Comparison of ENCODE assay signal across 8 cellular contexts in the genomic region with DNA sequence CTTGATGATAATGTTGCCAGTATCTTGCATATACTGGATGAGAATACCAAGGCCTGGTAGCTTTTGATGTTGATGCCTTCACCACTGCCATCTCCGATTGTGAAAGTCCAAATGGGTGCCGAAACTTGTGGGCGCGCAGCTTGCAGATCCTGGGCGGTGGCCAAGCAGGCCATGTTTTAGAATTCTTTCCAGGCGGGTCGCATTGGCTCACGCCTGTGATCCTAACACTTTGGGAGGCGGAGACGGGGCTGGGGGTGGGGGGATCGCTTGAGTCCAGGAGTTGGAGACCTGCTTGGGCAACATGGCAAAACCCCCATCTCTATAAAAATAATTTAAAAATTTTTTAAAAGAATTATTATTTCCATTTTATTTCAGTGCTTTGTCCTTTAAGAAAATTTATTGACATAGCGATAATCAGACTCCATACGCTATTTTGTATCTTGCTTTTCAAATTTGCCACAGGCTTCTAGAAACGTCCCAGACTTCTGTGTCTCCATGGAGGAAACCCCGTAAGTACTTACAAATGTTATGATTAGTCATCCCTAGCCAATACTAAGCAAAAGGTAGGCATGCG. TPM values are rescaled to one million over a fixed set of nuclear protein-coding genes. Genes with fewer than 3 reads are reported as not detected.
DNase-seq lines count a peak whose midpoint lies in the region; ATAC-seq and TF ChIP-seq lines count a peak whose summit lies in the region.

No MANE protein-coding gene starts in this region.

- peak overlapping the region; percentile 93 for H3K4me3 Mint-ChIP-seq in activated CD8-positive, alpha-beta memory T cell treated with anti-CD3 and anti-CD28 coated beads, Interleukin-2, amount 10 ng/mL, durations not matched to agents 7 days and 5 days

- intact Hi-C loops in body of pancreas (cut with DNase I) (no loop called here), lower leg skin (cut with DNase I; ENCODE audit: low total_unique reads) (no loop called here), tibial artery (cut with DNase I; ENCODE audit: low total_unique reads) (loop anchor here (10.0 kb wide), 1 partner anchor 470 kb away; the partner anchor contains the start of gene LRRC8B)

- H3K27me3 ChIP-seq in body of pancreas (no peaks in the 10 kb centered on the region), tibial artery (peaks cover 0 to 1% of the 10 kb centered on the region in 2 donors)

- no peak for ATAC-seq in activated CD8-positive, alpha-beta memory T cell treated with anti-CD3 and anti-CD28 coated beads, Interleukin-2, amount 10 ng/mL, durations not matched to agents 7 days and 5 days
- ATAC-seq in body of pancreas: no peak

- no peak for DNase-seq in activated CD8-positive, alpha-beta memory T cell treated with anti-CD3 and anti-CD28 coated beads, Interleukin-2, amount 10 ng/mL, durations not matched to agents 7 days and 5 days
- DNase-seq in activated CD8-positive, alpha-beta memory T cell treated with anti-CD3 and anti-CD28 coated beads, Interleukin-2, amount 50 U/mL, for 4 hours: no peak
- peak in 2 of 4 donors; percentile 23 to 56 for DNase-seq in body of pancreas
- no peak for DNase-seq in lower leg skin (ENCODE audit: low spot score in 2 of 2)
- peak in 1 of 2 donors; percentile 67 for DNase-seq in tibial artery
- no peak for DNase-seq in GM13976 (ENCODE audit: low spot score)
- no peak for DNase-seq in DMS 273 treated with DMSO at 0.1 percent for 48 hours (lab: John Stamatoyannopoulos, UW)
- no peak for DNase-seq in NCI-H1694 treated with DMSO at 0.1 percent for 48 hours (lab: John Stamatoyannopoulos, UW)

- H3K4me3 ChIP-seq in body of pancreas: peak overlapping the region; percentile 71
- peak overlapping the region; percentile 94 for H3K4me3 ChIP-seq in lower leg skin (ENCODE audit: low read depth, poor library complexity, severe bottlenecking)
- H3K4me3 ChIP-seq in tibial artery: peak overlapping the region; percentile 71 to 78

- no peaks in the 10 kb centered on the region for H3K9me3 Mint-ChIP-seq in activated CD8-positive, alpha-beta memory T cell treated with anti-CD3 and anti-CD28 coated beads, Interleukin-2, amount 10 ng/mL, durations not matched to agents 7 days and 5 days (ENCODE audit: low read depth)

- peak overlapping the region; percentile 92 for H3K27ac Mint-ChIP-seq in activated CD8-positive, alpha-beta memory T cell treated with anti-CD3 and anti-CD28 coated beads, Interleukin-2, amount 10 ng/mL, durations not matched to agents 7 days and 5 days

- CTCF ChIA-PET in activated CD8-positive, alpha-beta memory T cell treated with anti-CD3 and anti-CD28 coated beads, Interleukin-2, amount 10 ng/mL, durations not matched to agents 7 days and 5 days (lab: Charles Lee): interaction anchor here (2.6 kb wide), 1 partner anchor 151 kb away, joined by 9 read pairs; no protein-coding TSS in a partner anchor

- in situ Hi-C loops in GM13976 (cut with MboI; ENCODE audit: low sequenced_read_pairs, unreplicated experiment): loop anchor here (25.0 kb wide), 1 partner anchor 482 kb away; the partner anchor contains the start of gene LRRC8B

- H3K27me3 Mint-ChIP-seq in activated CD8-positive, alpha-beta memory T cell treated with anti-CD3 and anti-CD28 coated beads, Interleukin-2, amount 10 ng/mL, durations not matched to agents 7 days and 5 days: peaks cover 17% of the 10 kb centered on the region

- TF ChIP-seq POLR2A in body of pancreas (IDR thresholded peaks at IDR 0.05) (no peak), lower leg skin (IDR thresholded peaks at IDR 0.05) (no peak)

- WGBS in body of pancreas, 2 donors: 62 to 65% methylated on average over 16 of the region's 16 CpGs
- 65 to 68% methylated on average over 16 of the region's 16 CpGs for WGBS in lower leg skin, 2 donors

- H3K4me1 ChIP-seq in body of pancreas: peaks cover 30% of the 10 kb centered on the region
- H3K4me1 ChIP-seq in tibial artery: peaks cover 0 to 33% (median 14%) of the 10 kb centered on the region in 4 donors

- H3K27ac ChIP-seq in body of pancreas (peak overlapping the region; percentile 94 to 99 (median 99)), tibial artery (peak overlapping the region; percentile 90 to 92)

- H3K36me3 ChIP-seq in body of pancreas (replicated peaks in 1 of 2; ENCODE audit: insufficient read depth in 1 of 2, low read depth in 2 of 2) (no peaks in the 10 kb centered on the region), tibial artery (no peaks in the 10 kb centered on the region)

- peaks cover 10% of the 10 kb centered on the region for H3K36me3 Mint-ChIP-seq in activated CD8-positive, alpha-beta memory T cell treated with anti-CD3 and anti-CD28 coated beads, Interleukin-2, amount 10 ng/mL, durations not matched to agents 7 days and 5 days

- TF ChIP-seq CTCF in body of pancreas (IDR thresholded peaks at IDR 0.05) (no peak), lower leg skin (IDR thresholded peaks at IDR 0.05) (no peak), tibial artery (IDR thresholded peaks at IDR 0.05) (no peak), GM13976 (IDR thresholded peaks at IDR 0.05; ENCODE audit: borderline replicate concordance, control extremely low read depth, extremely low read depth, insufficient read depth, missing control alignments) (no peak)

- peaks cover 35% of the 10 kb centered on the region for H3K4me1 Mint-ChIP-seq in activated CD8-positive, alpha-beta memory T cell treated with anti-CD3 and anti-CD28 coated beads, Interleukin-2, amount 10 ng/mL, durations not matched to agents 7 days and 5 days

- H3K9me3 ChIP-seq in body of pancreas (no peaks in the 10 kb centered on the region), tibial artery (no peaks in the 10 kb centered on the region)

RNA-seq across cellular contexts. Expression of gene ZNF326, which starts 0.6 kb away (rescaled TPM):
- total RNA-seq in activated CD8-positive, alpha-beta memory T cell treated with anti-CD3 and anti-CD28 coated beads, Interleukin-2, amount 10 ng/mL, durations not matched to agents 7 days and 5 days: 10 to 100 TPM; 16.3 to 19.9 TPM
- 10 to 100 TPM; 24.1 to 28.7 TPM for total RNA-seq in body of pancreas
- 10 to 100 TPM in 1 of 4 donors, 1 to 10 TPM in 3; 5.0 to 14.8 (median 9.1) TPM for total RNA-seq in lower leg skin
